ENCODE assay signal across 16 cellular contexts in the genomic region with DNA sequence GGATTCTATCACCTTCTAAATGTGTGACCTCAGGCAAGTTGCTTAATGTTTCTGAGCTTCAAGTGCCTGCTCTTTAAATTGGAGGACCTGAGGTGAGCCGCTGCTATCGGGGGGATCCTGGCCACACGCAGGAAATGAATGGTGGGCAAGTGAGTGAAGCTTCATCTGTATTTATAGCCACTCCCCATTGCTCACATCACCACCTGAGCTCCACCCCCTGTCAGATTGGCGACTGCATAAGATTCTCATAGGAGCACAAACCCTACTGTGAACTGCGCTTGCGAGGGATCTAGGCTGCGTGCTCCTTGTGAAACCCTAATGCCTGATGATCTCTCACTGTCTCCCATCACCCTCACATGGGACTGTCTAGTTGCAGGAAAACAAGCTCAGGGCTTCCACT.
DNase-seq lines count a peak whose midpoint lies in the region; ATAC-seq, FAIRE-seq and TF ChIP-seq lines count a peak whose summit lies in the region.
"Had no signal": no experiment of that assay in that cellular context is flagged by ENCODE, and none has a peak within 500 bp of the region (broad histone marks: within the 10 kb centered on the region; RNA-seq: fewer than 3 reads in every experiment).

No MANE protein-coding gene starts in this region.

- H3K9me3 Mint-ChIP-seq in WTC11, result 0 out of 2 replicates have a peak, but pooled peaks cover 4% of the 10 kb centered on the region
- no peaks in the 10 kb centered on the region for H3K9me3 Mint-ChIP-seq in effector memory CD8-positive, alpha-beta T cell

- H3K27ac Mint-ChIP-seq in WTC11, result no peak overlapping the region
- no peak overlapping the region for H3K27ac Mint-ChIP-seq in effector memory CD8-positive, alpha-beta T cell
- H3K27ac Mint-ChIP-seq: activated naive CD8-positive, alpha-beta T cell had no signal

- H3K4me1 Mint-ChIP-seq in WTC11, result peaks cover 38% of the 10 kb centered on the region
- H3K4me1 Mint-ChIP-seq in effector memory CD8-positive, alpha-beta T cell (ENCODE audit: low read depth in 2 of 2), result peaks cover 28 to 31% of the 10 kb centered on the region in 2 donors

- peak; percentile 38 to 39 for DNase-seq in stimulated activated CD4-positive, alpha-beta T cell treated with anti-CD3 and anti-CD28 coated beads, Interleukin-2, amount 100 ng/mL, for 24 hours
- no peak for DNase-seq in stimulated activated CD4-positive, alpha-beta T cell treated with anti-CD3 and anti-CD28 coated beads, Interleukin-4, amount 100 ng/mL, for 4 hours
- DNase-seq in WTC11 (ENCODE audit: low spot score) (no peak), upper lobe of right lung (peak; percentile 6), urothelium cell line (ENCODE audit: low spot score) (no peak), DMS153 treated with DMSO at 0.1 percent for 48 hours (lab: John Stamatoyannopoulos, UW; ENCODE audit: unreplicated experiment) (no peak)
- peak; percentile 19 to 48 (median 25) for DNase-seq in effector memory CD8-positive, alpha-beta T cell
- DNase-seq: gastrocnemius medialis, NCI-H446 treated with DMSO at 0.1 percent for 48 hours, SW 1271 had no signal

- intact Hi-C loops in upper lobe of right lung (cut with DNase I), result no loop called here

- ATAC-seq in WTC11 (peak; percentile 11), upper lobe of right lung (no peak), HG03342 (IDR thresholded peaks at IDR 0.05; ENCODE audit: unreplicated experiment) (no peak)
- peak; percentile 58 for ATAC-seq in effector memory CD8-positive, alpha-beta T cell (replicated peaks)
- ATAC-seq: activated CD4-positive, CD25-positive, alpha-beta regulatory T cell treated with anti-CD3 and anti-CD28 coated beads, Interleukin-2, amount 50 U/mL, for 24 hours; gastrocnemius medialis; sciatic nerve had no signal

- H3K4me3 ChIP-seq in upper lobe of right lung, result no peak overlapping the region
- H3K4me3 ChIP-seq: cardiac muscle cell, gastrocnemius medialis had no signal

- no peaks in the 10 kb centered on the region for H3K9me3 ChIP-seq in upper lobe of right lung
- H3K9me3 ChIP-seq: gastrocnemius medialis, neutrophil had no signal

- H3K27ac ChIP-seq in upper lobe of right lung, result no peak overlapping the region
- H3K27ac ChIP-seq: cardiac muscle cell, gastrocnemius medialis, neutrophil had no signal

- POLR2A ChIA-PET in WTC11 (lab: Charles Lee), result interaction anchor here (0.7 to 3.2 kb wide), 4 partner anchors 19 to 157 kb away, joined by 3 to 21 read pairs (median 4); no protein-coding TSS in a partner anchor

- H3K36me3 ChIP-seq in upper lobe of right lung, result no peaks in the 10 kb centered on the region
- H3K36me3 ChIP-seq: cardiac muscle cell, gastrocnemius medialis, neutrophil had no signal

- H3K4me3 Mint-ChIP-seq in WTC11, result no peak overlapping the region
- peak overlapping the region in 1 of 2 donors; percentile 26 for H3K4me3 Mint-ChIP-seq in effector memory CD8-positive, alpha-beta T cell
- H3K4me3 Mint-ChIP-seq: activated naive CD8-positive, alpha-beta T cell had no signal

- FAIRE-seq in urothelium cell line (lab: Jason Lieb, UNC), result no peak

- peaks cover 8% of the 10 kb centered on the region for H3K4me1 ChIP-seq in upper lobe of right lung
- H3K4me1 ChIP-seq: gastrocnemius medialis had no signal

- no peaks in the 10 kb centered on the region for H3K36me3 Mint-ChIP-seq in WTC11
- H3K36me3 Mint-ChIP-seq in effector memory CD8-positive, alpha-beta T cell (ENCODE audit: insufficient read depth), result peaks cover 8% of the 10 kb centered on the region
- H3K36me3 Mint-ChIP-seq: activated naive CD8-positive, alpha-beta T cell had no signal

- no peak for TF ChIP-seq CTCF in WTC11 (IDR thresholded peaks at IDR 0.05)
- TF ChIP-seq CTCF in upper lobe of right lung (IDR thresholded peaks at IDR 0.05), result no peak

- H3K27me3 ChIP-seq in upper lobe of right lung, result peaks cover 13% of the 10 kb centered on the region

- H3K27me3 Mint-ChIP-seq in WTC11 (ENCODE audit: low read depth), result peaks cover 7% of the 10 kb centered on the region; the same call in 1 of the 2 replicates
- H3K27me3 Mint-ChIP-seq in effector memory CD8-positive, alpha-beta T cell, result peaks cover 0 to 38% of the 10 kb centered on the region in 2 donors
- H3K27me3 Mint-ChIP-seq: activated naive CD8-positive, alpha-beta T cell had no signal

- CTCF ChIA-PET in WTC11 (lab: Charles Lee), result interaction anchor here (0.6 to 4.2 kb wide), 17 partner anchors 16 to 168 kb away, joined by 3 to 38 read pairs (median 5); partner anchors contain the start of gene CCND2

TF ChIP-seq in WTC11, 78 proteins besides CTCF, POLR2A, EP300 and RAD21:
- no peak for TF ChIP-seq ZNF671 (CRISPR knock-in tag; IDR thresholded peaks at IDR 0.05)
- TF ChIP-seq ZNF317 (CRISPR knock-in tag; IDR thresholded peaks at IDR 0.05; ENCODE audit: borderline replicate concordance, low read depth), result no peak
- TF ChIP-seq, protein P1, sequence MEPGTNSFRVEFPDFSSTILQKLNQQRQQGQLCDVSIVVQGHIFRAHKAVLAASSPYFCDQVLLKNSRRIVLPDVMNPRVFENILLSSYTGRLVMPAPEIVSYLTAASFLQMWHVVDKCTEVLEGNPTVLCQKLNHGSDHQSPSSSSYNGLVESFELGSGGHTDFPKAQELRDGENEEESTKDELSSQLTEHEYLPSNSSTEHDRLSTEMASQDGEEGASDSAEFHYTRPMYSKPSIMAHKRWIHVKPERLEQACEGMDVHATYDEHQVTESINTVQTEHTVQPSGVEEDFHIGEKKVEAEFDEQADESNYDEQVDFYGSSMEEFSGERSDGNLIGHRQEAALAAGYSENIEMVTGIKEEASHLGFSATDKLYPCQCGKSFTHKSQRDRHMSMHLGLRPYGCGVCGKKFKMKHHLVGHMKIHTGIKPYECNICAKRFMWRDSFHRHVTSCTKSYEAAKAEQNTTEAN (CRISPR knock-in tag; IDR thresholded peaks at IDR 0.05), result no peak

Comparison
In these comparisons a context has a peak if more than half of its experiments do, and no peak if none do; other contexts are left out.
1. DNase-seq: peak in stimulated activated CD4-positive, alpha-beta T cell treated with anti-CD3 and anti-CD28 coated beads, Interleukin-2, amount 100 ng/mL, for 24 hours (2 of 2), effector memory CD8-positive, alpha-beta T cell (3 of 3) and upper lobe of right lung (single experiment); none in stimulated activated CD4-positive, alpha-beta T cell treated with anti-CD3 and anti-CD28 coated beads, Interleukin-4, amount 100 ng/mL, for 4 hours (0 of 2), WTC11 (single experiment), urothelium cell line (single experiment) and DMS153 treated with DMSO at 0.1 percent for 48 hours (single experiment).
2. ATAC-seq: peak in WTC11 (single experiment) and effector memory CD8-positive, alpha-beta T cell (single experiment); none in upper lobe of right lung (single experiment) and HG03342 (single experiment).